In genomic region chr4:87235020-87235671, GRCh38 we compare ENCODE assay signal across 8 cellular contexts. TPM values are rescaled to one million over a fixed set of nuclear protein-coding genes. Genes with fewer than 3 reads are reported as not detected.
DNase-seq lines count a peak whose midpoint lies in the region; ATAC-seq and TF ChIP-seq lines count a peak whose summit lies in the region.

No MANE protein-coding gene starts in this region.

- no peak for ATAC-seq in Right ventricle myocardium inferior
- ATAC-seq in left colon: peak; percentile 28
- ATAC-seq in upper lobe of left lung (ENCODE audit: low FRiP score in 2 of 2): no peak

- 44 to 51% methylated on average over 4 of the region's 4 CpGs for WGBS in upper lobe of left lung, 2 donors

- H3K36me3 ChIP-seq in cardiac muscle cell (no peaks in the 10 kb centered on the region), adipocyte (ENCODE audit: control insufficient read depth, insufficient read depth, low read length, severe bottlenecking) (no peaks in the 10 kb centered on the region), upper lobe of left lung (no peaks in the 10 kb centered on the region)

- H3K4me3 ChIP-seq in cardiac muscle cell (peak overlapping the region; percentile 28), adipocyte (ENCODE audit: low read length) (peak overlapping the region; percentile 78), upper lobe of left lung (peak overlapping the region in 3 of 4 donors; percentile 25 to 46 (median 44))

- H3K4me1 ChIP-seq in cardiac muscle cell (ENCODE audit: low read depth) (no peaks in the 10 kb centered on the region), adipocyte (ENCODE audit: control insufficient read depth, insufficient read depth, low read length) (peaks cover 5% of the 10 kb centered on the region), upper lobe of left lung (peaks cover 0 to 6% (median 3%) of the 10 kb centered on the region in 4 donors)

- intact Hi-C loops in Right ventricle myocardium inferior (cut with DNase I): loop anchor here (5.0 kb wide), 1 partner anchor 313 kb away; no protein-coding TSS in a partner anchor
- intact Hi-C loops in left colon (cut with DNase I, micrococcal nuclease): loop anchor here (2.0 to 10.0 kb wide), 3 partner anchors 80 to 313 kb away; no protein-coding TSS in a partner anchor

- no peak for TF ChIP-seq POLR2A in upper lobe of left lung (IDR thresholded peaks at IDR 0.05)

- H3K9me3 ChIP-seq in cardiac muscle cell (ENCODE audit: low read depth) (no peaks in the 10 kb centered on the region), adipocyte (ENCODE audit: control insufficient read depth, low read length) (no peaks in the 10 kb centered on the region), upper lobe of left lung (no peaks in the 10 kb centered on the region)

- H3K27me3 ChIP-seq in cardiac muscle cell (no peaks in the 10 kb centered on the region), adipocyte (replicated peaks; ENCODE audit: control insufficient read depth, insufficient read depth, low read length) (no peaks in the 10 kb centered on the region), upper lobe of left lung (no peaks in the 10 kb centered on the region)

- TF ChIP-seq CTCF in cardiac muscle cell (IDR thresholded peaks at IDR 0.05; ENCODE audit: low read depth, low read length): no peak
- no peak for TF ChIP-seq CTCF in upper lobe of left lung (IDR thresholded peaks at IDR 0.05)

- DNase-seq in cardiac muscle cell (ENCODE audit: low read depth in 1 of 2, low spot score in 1 of 2) (no peak), Right ventricle myocardium inferior (ENCODE audit: missing footprints) (no peak), adipocyte (ENCODE audit: low read depth) (no peak), left colon (no peak), upper lobe of left lung (no peak), GM19240 (ENCODE audit: insufficient read length, low spot score) (no peak), SHP77 (lab: John Stamatoyannopoulos, UW) (no peak), NCI-H1048 (lab: John Stamatoyannopoulos, UW) (no peak)

- H3K9ac ChIP-seq in adipocyte (ENCODE audit: low read length): peak overlapping the region; percentile 79

- no peak for TF ChIP-seq EP300 in upper lobe of left lung (IDR thresholded peaks at IDR 0.05)

- H3K27ac ChIP-seq in cardiac muscle cell (no peak overlapping the region), upper lobe of left lung (no peak overlapping the region)

RNA-seq across cellular contexts. Expression of gene KLHL8, which starts 14.7 kb away (rescaled TPM):
- total RNA-seq in cardiac muscle cell (3.8 and 8.0 TPM in 2 replicates), Right ventricle myocardium inferior (12.0 TPM), left colon (10 to 100 TPM; 19.1 to 22.5 TPM), upper lobe of left lung (10 to 100 TPM in 4 of 6 donors, 1 to 10 TPM in 2; 8.2 to 18.8 (median 11.9) TPM)
- polyA plus RNA-seq in cardiac muscle cell: 5.4 and 12.9 TPM in 2 replicates

Comparison
In these comparisons a context has a peak if more than half of its experiments do, and no peak if none do; other contexts are left out.
1. H3K4me3 ChIP-seq: peak in every context shown above with its lines; median percentile 78 in adipocyte; 44 in upper lobe of left lung; 28 in cardiac muscle cell.